In genomic region chr1:228490120-228491078, GRCh38 we compare ENCODE assay signal across 9 cellular contexts. TPM values are rescaled to one million over a fixed set of nuclear protein-coding genes. Genes with fewer than 3 reads are reported as not detected.
DNase-seq lines count a peak whose midpoint lies in the region; ATAC-seq and TF ChIP-seq lines count a peak whose summit lies in the region.
"Had no signal": no experiment of that assay in that cellular context is flagged by ENCODE, and none has a peak within 500 bp of the region (broad histone marks: within the 10 kb centered on the region; RNA-seq: fewer than 3 reads in every experiment).

No MANE protein-coding gene starts in this region.

- intact Hi-C loops in natural killer cell (cut with micrococcal nuclease): no loop called here

- ATAC-seq in activated T-helper 17 cell treated with anti-CD3 and anti-CD28 coated beads, Interleukin-2, amount 50 U/mL, for 72 hours (replicated peaks): no peak
- ATAC-seq in natural killer cell (no peak), GM18511 (IDR thresholded peaks at IDR 0.05; ENCODE audit: unreplicated experiment) (no peak), left lobe of liver (no peak), GM19035 (IDR thresholded peaks at IDR 0.05; ENCODE audit: unreplicated experiment) (no peak)

- H3K9me3 Mint-ChIP-seq in activated T-helper 17 cell treated with anti-CD3 and anti-CD28 coated beads, Interleukin-2, amount 50 U/mL, for 72 hours: no peaks in the 10 kb centered on the region
- H3K9me3 Mint-ChIP-seq in natural killer cell: no peaks in the 10 kb centered on the region

- peak overlapping the region; percentile 85 for H3K4me3 Mint-ChIP-seq in activated T-helper 17 cell treated with anti-CD3 and anti-CD28 coated beads, Interleukin-2, amount 50 U/mL, for 72 hours
- peak overlapping the region; percentile 9 for H3K4me3 Mint-ChIP-seq in natural killer cell

- H3K27ac Mint-ChIP-seq in activated T-helper 17 cell treated with anti-CD3 and anti-CD28 coated beads, Interleukin-2, amount 50 U/mL, for 72 hours: peak overlapping the region; percentile 80
- peak overlapping the region; percentile 53 to 75 for H3K27ac Mint-ChIP-seq in natural killer cell

- H3K27me3 Mint-ChIP-seq in activated T-helper 17 cell treated with anti-CD3 and anti-CD28 coated beads, Interleukin-2, amount 50 U/mL, for 72 hours: no peaks in the 10 kb centered on the region
- H3K27me3 Mint-ChIP-seq in natural killer cell (ENCODE audit: low read depth in 2 of 2): no peaks in the 10 kb centered on the region

- DNase-seq in DMS79 treated with DMSO at 0.1 percent for 48 hours (lab: John Stamatoyannopoulos, UW) (peak; percentile 96), NCI-H187 (lab: John Stamatoyannopoulos, UW) (peak; percentile 8 to 22), natural killer cell (no peak), left lobe of liver (ENCODE audit: low spot score) (no peak)
- no peak for DNase-seq in stimulated activated naive CD4-positive, alpha-beta T cell treated with Interleukin-2 at 50 U/mL for 16 hours (lab: John Stamatoyannopoulos, UW)
- DNase-seq: GOT3 had no signal

- H3K4me1 Mint-ChIP-seq in activated T-helper 17 cell treated with anti-CD3 and anti-CD28 coated beads, Interleukin-2, amount 50 U/mL, for 72 hours: peaks cover 13% of the 10 kb centered on the region
- H3K4me1 Mint-ChIP-seq in natural killer cell: peaks cover 16 to 50% of the 10 kb centered on the region in 2 donors

- no peak for TF ChIP-seq CTCF in natural killer cell (IDR thresholded peaks at IDR 0.05)

- H3K36me3 Mint-ChIP-seq in activated T-helper 17 cell treated with anti-CD3 and anti-CD28 coated beads, Interleukin-2, amount 50 U/mL, for 72 hours (ENCODE audit: low read depth): peaks cover 77% of the 10 kb centered on the region
- H3K36me3 Mint-ChIP-seq in natural killer cell: no peaks in the 10 kb centered on the region

RNA-seq across cellular contexts. Expression of gene RNF187, which starts 3.2 kb away (rescaled TPM):
- 100 to 1,000 TPM in 1 of 2 donors, 10 to 100 TPM in 1; 92.7 to 111 TPM for total RNA-seq in activated T-helper 17 cell treated with anti-CD3 and anti-CD28 coated beads, Interleukin-2, amount 50 U/mL, for 72 hours
- total RNA-seq in natural killer cell: 100 to 1,000 TPM in 1 of 3 donors, 10 to 100 TPM in 2; 68.6 to 102 (median 77.3) TPM
- 60.3 TPM for total RNA-seq in left lobe of liver

Comparison
In these comparisons a context has a peak if more than half of its experiments do, and no peak if none do; other contexts are left out.
1. DNase-seq: peak in DMS79 treated with DMSO at 0.1 percent for 48 hours (single experiment) and NCI-H187 (2 of 2); none in natural killer cell (single experiment), left lobe of liver (single experiment) and stimulated activated naive CD4-positive, alpha-beta T cell treated with Interleukin-2 at 50 U/mL for 16 hours (single experiment).